In genomic region chr1:42456010-42456753, GRCh38 we compare ENCODE assay signal across 8 cellular contexts. TPM values are rescaled to one million over a fixed set of nuclear protein-coding genes. Genes with fewer than 3 reads are reported as not detected.
DNase-seq lines count a peak whose midpoint lies in the region; ATAC-seq and TF ChIP-seq lines count a peak whose summit lies in the region.

PPCS (plus strand) TSS chr1:42456543; CDS start chr1:42456566, 23 bp downstream.
ZMYND12 (minus strand) TSS chr1:42456022; CDS start chr1:42455997, 25 bp downstream.

- H2AFZ ChIP-seq in H9 (ENCODE audit: low read length), result peak within 1 kb of the TSS; percentile 7

- no peaks in the 10 kb centered on the region for H3K9me3 ChIP-seq in H9 (ENCODE audit: control insufficient read depth, low read depth, low read length)
- no peaks in the 10 kb centered on the region for H3K9me3 ChIP-seq in MG63
- no peaks in the 10 kb centered on the region for H3K9me3 ChIP-seq in SJSA1 (replicated peaks)
- H3K9me3 ChIP-seq in testis, result no peaks in the 10 kb centered on the region

- no peak within 1 kb of the TSS for H3K27ac ChIP-seq in H9 (ENCODE audit: insufficient read length, low read depth, low read length)
- peak within 1 kb of the TSS; percentile 70 for H3K27ac ChIP-seq in SJSA1
- H3K27ac ChIP-seq in testis, result peak within 1 kb of the TSS; percentile 83 to 93

- no peak within 1 kb of the TSS for H2BK120ac ChIP-seq in H9 (ENCODE audit: low read depth, low read length, poor library complexity, severe bottlenecking)

- H3K79me2 ChIP-seq in H9 (ENCODE audit: insufficient read depth, low read length), result no peaks in the 10 kb centered on the region

- H3K27me3 Mint-ChIP-seq in H9 (ENCODE audit: low read depth), result peaks cover 2% of the 10 kb centered on the region; the same call in 1 of the 2 replicates
- no peaks in the 10 kb centered on the region for H3K27me3 Mint-ChIP-seq in activated naive CD4-positive, alpha-beta T cell treated with anti-CD3 and anti-CD28 coated beads, Interleukin-2, amount 10 ng/mL, durations not matched to agents 7 days and 5 days

- CTCF ChIA-PET in activated naive CD4-positive, alpha-beta T cell treated with anti-CD3 and anti-CD28 coated beads, Interleukin-2, amount 10 ng/mL, durations not matched to agents 7 days and 5 days (lab: Charles Lee), result interaction anchor here (1.0 kb wide), 1 partner anchor 96 kb away, joined by 3 read pairs; no protein-coding TSS in a partner anchor

- peak within 1 kb of the TSS; percentile 70 for H3K18ac ChIP-seq in H9 (ENCODE audit: insufficient read length, low read depth, low read length)

- peak within 1 kb of the TSS; percentile 70 for H3K4me3 ChIP-seq in MG63
- peak within 1 kb of the TSS; percentile 82 for H3K4me3 ChIP-seq in SJSA1
- H3K4me3 ChIP-seq in testis, result peak within 1 kb of the TSS; percentile 87 to 90

- no peak within 1 kb of the TSS for H2BK15ac ChIP-seq in H9 (ENCODE audit: low read depth, low read length)

- no peaks in the 10 kb centered on the region for H3K9me3 Mint-ChIP-seq in H9
- no peaks in the 10 kb centered on the region for H3K9me3 Mint-ChIP-seq in activated naive CD4-positive, alpha-beta T cell treated with anti-CD3 and anti-CD28 coated beads, Interleukin-2, amount 10 ng/mL, durations not matched to agents 7 days and 5 days

- peak within 1 kb of the TSS; percentile 49; the same call in 1 of the 2 replicates for H3K14ac ChIP-seq in H9 (ENCODE audit: insufficient read depth, low read length)

- peak within 1 kb of the TSS; percentile 77 to 94 for H3K4me3 Mint-ChIP-seq in H9
- peak within 1 kb of the TSS; percentile 92 for H3K4me3 Mint-ChIP-seq in activated naive CD4-positive, alpha-beta T cell treated with anti-CD3 and anti-CD28 coated beads, Interleukin-2, amount 10 ng/mL, durations not matched to agents 7 days and 5 days

- H3K27ac Mint-ChIP-seq in H9, result peak within 1 kb of the TSS; percentile 66 to 94 (median 88)
- peak within 1 kb of the TSS; percentile 97 for H3K27ac Mint-ChIP-seq in activated naive CD4-positive, alpha-beta T cell treated with anti-CD3 and anti-CD28 coated beads, Interleukin-2, amount 10 ng/mL, durations not matched to agents 7 days and 5 days

- no peaks in the 10 kb centered on the region for H3K79me1 ChIP-seq in H9 (ENCODE audit: insufficient read depth, low read depth, low read length, poor library complexity, severe bottlenecking)

- no peak within 1 kb of the TSS for H2BK20ac ChIP-seq in H9 (ENCODE audit: low read depth, low read length, poor library complexity, severe bottlenecking)

- no peak within 1 kb of the TSS for H3K4ac ChIP-seq in H9 (ENCODE audit: low read depth, low read length)

- H3K36me3 ChIP-seq in MG63, result no peaks in the 10 kb centered on the region
- H3K36me3 ChIP-seq in SJSA1, result peaks cover 14% of the 10 kb centered on the region
- no peaks in the 10 kb centered on the region for H3K36me3 ChIP-seq in testis (ENCODE audit: low read depth, missing control alignments)

- WGBS in H9 (ENCODE audit: extremely low coverage, insufficient read length, low lambda C conversion rate), result no CpG with 5 or more reads among the region's 66 CpGs
- WGBS in testis, 2 donors, result 0% methylated on average over 18 to 64 of the region's 66 CpGs

- H3T11ph ChIP-seq in H9 (ENCODE audit: low read length), result no peak within 1 kb of the TSS

- TF ChIP-seq POLR2A in testis (IDR thresholded peaks at IDR 0.05), result no peak

- no peak within 1 kb of the TSS for H3K56ac ChIP-seq in H9 (ENCODE audit: insufficient read length, low read depth, low read length)

- peak; percentile 92 for DNase-seq in GM03348 (ENCODE audit: low spot score)
- DNase-seq in H9, result peak; percentile 87
- DNase-seq in MG63, result peak; percentile 76
- DNase-seq in SJSA1 (ENCODE audit: low read depth in 1 of 2, low spot score in 2 of 2), result peak; percentile 84 to 90
- peak; percentile 93 for DNase-seq in activated naive CD4-positive, alpha-beta T cell treated with anti-CD3 and anti-CD28 coated beads, Interleukin-2, amount 10 ng/mL, durations not matched to agents 7 days and 5 days
- DNase-seq in glomerular endothelial cell (ENCODE audit: extremely low read depth, low read depth, low spot score), result peak; percentile 70
- DNase-seq in omental fat pad (ENCODE audit: low spot score), result peak; percentile 86
- peak; percentile 94 for DNase-seq in testis

- no peak within 1 kb of the TSS for H4K5ac ChIP-seq in H9 (ENCODE audit: insufficient read length, low read depth, low read length)

- no peak within 1 kb of the TSS for H2BK5ac ChIP-seq in H9 (ENCODE audit: insufficient read length, low read length)

- intact Hi-C loops in testis (cut with DNase I; ENCODE audit: low total_unique reads), result no loop called here

- H3K27me3 ChIP-seq in H9 (ENCODE audit: insufficient read depth, low read length) (no peaks in the 10 kb centered on the region), MG63 (no peaks in the 10 kb centered on the region), SJSA1 (replicated peaks) (no peaks in the 10 kb centered on the region), testis (no peaks in the 10 kb centered on the region)

- TF ChIP-seq CTCF in H9 (conservative IDR thresholded peaks at IDR 0.05) (no peak), omental fat pad (IDR thresholded peaks at IDR 0.05) (no peak), testis (IDR thresholded peaks at IDR 0.05) (peak in 2 of 3 experiments; percentile 9 to 17)

- peak; percentile 91 for ATAC-seq in omental fat pad (ENCODE audit: low FRiP score)

- peaks cover 4% of the 10 kb centered on the region for H3K23me2 ChIP-seq in H9 (ENCODE audit: insufficient read length, low read depth, low read length, poor library complexity, severe bottlenecking)

- H3K9ac ChIP-seq in H9 (ENCODE audit: extremely low read depth, insufficient read length, low read length), result peak within 1 kb of the TSS; percentile 37

- H4K8ac ChIP-seq in H9 (replicated peaks; ENCODE audit: insufficient read length, low read depth, low read length), result no peak within 1 kb of the TSS

- H4K91ac ChIP-seq in H9 (ENCODE audit: insufficient read length, low read depth, low read length), result no peak within 1 kb of the TSS

- no peaks in the 10 kb centered on the region for H4K20me1 ChIP-seq in H9 (ENCODE audit: control insufficient read depth, insufficient read depth, insufficient read length)

- H2BK12ac ChIP-seq in H9 (ENCODE audit: insufficient read length, low read depth, low read length), result no peak within 1 kb of the TSS

- no peaks in the 10 kb centered on the region for H3K4me1 ChIP-seq in H9 (ENCODE audit: insufficient read depth, low read length)
- H3K4me1 ChIP-seq in SJSA1 (replicated peaks), result peaks cover 17% of the 10 kb centered on the region
- H3K4me1 ChIP-seq in testis, result peaks cover 4% of the 10 kb centered on the region

- no peak within 1 kb of the TSS for H2AK5ac ChIP-seq in H9 (ENCODE audit: insufficient read length, low read length)

- H3K36me3 Mint-ChIP-seq in H9 (ENCODE audit: insufficient read depth in 1 of 3, low read depth in 3 of 3), result peaks cover 6 to 27% (median 22%) of the 10 kb centered on the region in 3 experiments; a peak in 6 of 7 replicates
- H3K36me3 Mint-ChIP-seq in activated naive CD4-positive, alpha-beta T cell treated with anti-CD3 and anti-CD28 coated beads, Interleukin-2, amount 10 ng/mL, durations not matched to agents 7 days and 5 days, result peaks cover 39% of the 10 kb centered on the region

- H3K4me1 Mint-ChIP-seq in H9, result peaks cover 17 to 23% of the 10 kb centered on the region in 2 experiments
- peaks cover 47% of the 10 kb centered on the region for H3K4me1 Mint-ChIP-seq in activated naive CD4-positive, alpha-beta T cell treated with anti-CD3 and anti-CD28 coated beads, Interleukin-2, amount 10 ng/mL, durations not matched to agents 7 days and 5 days

- H3K23ac ChIP-seq in H9 (ENCODE audit: insufficient read length, low read depth, low read length), result no peak within 1 kb of the TSS

- peak within 1 kb of the TSS; percentile 75 for H3K4me2 ChIP-seq in H9 (ENCODE audit: insufficient read depth, insufficient read length, low read length)

RNA-seq across cellular contexts. Expression of gene PPCS, which starts in this region (rescaled TPM):
- total RNA-seq in H9 (2021) (36.7 and 37.3 TPM in 2 replicates), glomerular endothelial cell (26.4 and 30.0 TPM in 2 replicates), omental fat pad (10 to 100 TPM; 42.0 to 57.3 (median 43.8) TPM), testis (10 to 100 TPM; 56.7 to 72.9 TPM)
- 30.3 and 58.5 TPM in 2 replicates for total RNA-seq in MG63 (2014; rRNA removed; shearing (Covaris generic); ENCODE audit: low replicate concordance)
- total RNA-seq in SJSA1 (2014; rRNA removed; shearing (Covaris generic)), result 36.9 and 53.6 TPM in 2 replicates
- 44.9 TPM for polyA plus RNA-seq in testis (ENCODE audit: insufficient read depth, low read depth, low replicate concordance)

RNA-seq across cellular contexts. Expression of gene ZMYND12, which starts in this region (rescaled TPM):
- total RNA-seq in H9 (2021) (0.42 and 0.55 TPM in 2 replicates), glomerular endothelial cell (0.63 TPM in 1 of 2 replicates, not detected in the other), omental fat pad (1 to 10 TPM in 3 of 4 donors, under 1 TPM in 1; 0.82 to 2.2 (median 1.7) TPM), testis (10 to 100 TPM; 31.3 to 40.7 TPM)
- total RNA-seq in MG63 (2014; rRNA removed; shearing (Covaris generic); ENCODE audit: low replicate concordance), result 0.07 TPM in 1 of 2 replicates, not detected in the other
- not detected in 2 replicates for total RNA-seq in SJSA1 (2014; rRNA removed; shearing (Covaris generic))
- 122 TPM for polyA plus RNA-seq in testis (ENCODE audit: insufficient read depth, low read depth, low replicate concordance)

Comparison
In these comparisons a context has a peak if more than half of its experiments do, and no peak if none do; other contexts are left out.
1. RNA of gene ZMYND12 (total RNA-seq): 31.3 to 40.7 TPM in testis; 0.82 to 2.2 TPM in omental fat pad, 0.42 to 0.55 TPM in H9, 0.07 TPM in MG63, 0.63 TPM in glomerular endothelial cell and not detected in SJSA1; every median in the first group is over 10 times any median in the second.
2. CTCF ChIP-seq: peak in testis (2 of 3); none in H9 (single experiment) and omental fat pad (0 of 3).
3. Peak in every context shown above with its lines, with median percentiles within 50 percentile points of each other: DNase-seq and H3K4me3 ChIP-seq.